ENCODE assay signal across 15 cellular contexts in the genomic region with DNA sequence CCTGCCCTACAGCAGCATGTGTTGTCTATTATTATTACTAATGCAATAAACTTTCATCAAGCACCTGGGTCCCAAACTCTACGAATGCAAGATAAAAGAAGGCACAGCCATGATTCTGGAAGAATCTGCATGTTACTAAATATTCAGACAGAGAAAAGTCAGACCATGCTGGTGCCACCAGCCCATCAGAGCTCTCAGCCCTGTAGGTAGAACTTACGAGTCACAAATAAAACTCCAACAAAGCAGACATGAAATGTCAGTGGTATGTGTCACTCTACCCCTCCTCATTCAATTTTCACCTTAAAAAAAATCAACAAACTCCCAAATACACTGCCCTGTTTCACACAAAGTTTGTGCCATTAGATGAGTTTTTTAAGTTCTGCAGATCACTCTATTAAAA.
DNase-seq lines count a peak whose midpoint lies in the region; ATAC-seq lines count a peak whose summit lies in the region.
"Had no signal": no experiment of that assay in that cellular context is flagged by ENCODE, and none has a peak within 500 bp of the region (broad histone marks: within the 10 kb centered on the region; RNA-seq: fewer than 3 reads in every experiment).

No MANE protein-coding gene starts in this region.

- H3K4me1 Mint-ChIP-seq in activated T-cell treated with anti-CD3 and anti-CD28 coated beads, Interleukin-2, amount 50 U/mL, for 4 hours (ENCODE audit: low read depth), result peaks cover 14% of the 10 kb centered on the region
- peaks cover 37% of the 10 kb centered on the region for H3K4me1 Mint-ChIP-seq in activated naive CD4-positive, alpha-beta T cell treated with anti-CD3 and anti-CD28 coated beads, Interleukin-2, amount 50 U/mL, for 24 hours
- peaks cover 16% of the 10 kb centered on the region for H3K4me1 Mint-ChIP-seq in activated naive CD4-positive, alpha-beta T cell treated with anti-CD3 and anti-CD28 coated beads for 36 hours (ENCODE audit: low read depth)
- peaks cover 26% of the 10 kb centered on the region for H3K4me1 Mint-ChIP-seq in stimulated activated naive CD8-positive, alpha-beta T cell treated with anti-CD3 and anti-CD28 coated beads, Interleukin-15, amount 100 ng/mL, for 72 hours

- H3K27me3 Mint-ChIP-seq in activated T-cell treated with anti-CD3 and anti-CD28 coated beads, Interleukin-2, amount 50 U/mL, for 4 hours (ENCODE audit: low read depth), result no peaks in the 10 kb centered on the region
- H3K27me3 Mint-ChIP-seq in activated naive CD4-positive, alpha-beta T cell treated with anti-CD3 and anti-CD28 coated beads, Interleukin-2, amount 50 U/mL, for 24 hours, result no peaks in the 10 kb centered on the region
- H3K27me3 Mint-ChIP-seq in activated naive CD4-positive, alpha-beta T cell treated with anti-CD3 and anti-CD28 coated beads for 36 hours (ENCODE audit: low read depth), result no peaks in the 10 kb centered on the region
- H3K27me3 Mint-ChIP-seq in stimulated activated naive CD8-positive, alpha-beta T cell treated with anti-CD3 and anti-CD28 coated beads, Interleukin-15, amount 100 ng/mL, for 72 hours, result no peaks in the 10 kb centered on the region
- H3K27me3 Mint-ChIP-seq: CD4-positive, alpha-beta memory T cell had no signal

- H3K4me3 Mint-ChIP-seq in activated T-cell treated with anti-CD3 and anti-CD28 coated beads, Interleukin-2, amount 50 U/mL, for 4 hours, result no peak overlapping the region
- H3K4me3 Mint-ChIP-seq in activated naive CD4-positive, alpha-beta T cell treated with anti-CD3 and anti-CD28 coated beads, Interleukin-2, amount 50 U/mL, for 24 hours, result peak overlapping the region; percentile 6
- no peak overlapping the region for H3K4me3 Mint-ChIP-seq in activated naive CD4-positive, alpha-beta T cell treated with anti-CD3 and anti-CD28 coated beads for 36 hours
- no peak overlapping the region for H3K4me3 Mint-ChIP-seq in stimulated activated naive CD8-positive, alpha-beta T cell treated with anti-CD3 and anti-CD28 coated beads, Interleukin-15, amount 100 ng/mL, for 72 hours
- H3K4me3 Mint-ChIP-seq: CD4-positive, alpha-beta memory T cell; HFFc6 had no signal

- CTCF ChIA-PET in activated naive CD4-positive, alpha-beta T cell treated with anti-CD3 and anti-CD28 coated beads for 36 hours (lab: Charles Lee), result no interaction called here

- no peaks in the 10 kb centered on the region for H3K36me3 Mint-ChIP-seq in activated T-cell treated with anti-CD3 and anti-CD28 coated beads, Interleukin-2, amount 50 U/mL, for 4 hours (ENCODE audit: insufficient read depth)
- no peaks in the 10 kb centered on the region for H3K36me3 Mint-ChIP-seq in activated naive CD4-positive, alpha-beta T cell treated with anti-CD3 and anti-CD28 coated beads, Interleukin-2, amount 50 U/mL, for 24 hours
- H3K36me3 Mint-ChIP-seq in activated naive CD4-positive, alpha-beta T cell treated with anti-CD3 and anti-CD28 coated beads for 36 hours (ENCODE audit: low read depth), result no peaks in the 10 kb centered on the region
- H3K36me3 Mint-ChIP-seq: CD4-positive, alpha-beta memory T cell had no signal

- ATAC-seq in activated T-cell treated with anti-CD3 and anti-CD28 coated beads, Interleukin-2, amount 50 U/mL, for 4 hours, result peak; percentile 72 to 74
- peak; percentile 82 for ATAC-seq in stimulated activated naive CD8-positive, alpha-beta T cell treated with anti-CD3 and anti-CD28 coated beads, Interleukin-15, Interleukin-2, amounts not matched to agents 100 U/mL and 50 U/mL, for 24 hours
- no peak for ATAC-seq in stimulated activated naive CD8-positive, alpha-beta T cell treated with anti-CD3 and anti-CD28 coated beads, Interleukin-15, amount 100 ng/mL, for 72 hours

- H3K27ac Mint-ChIP-seq in activated naive CD4-positive, alpha-beta T cell treated with anti-CD3 and anti-CD28 coated beads, Interleukin-2, amount 50 U/mL, for 24 hours, result peak overlapping the region; percentile 25
- no peak overlapping the region for H3K27ac Mint-ChIP-seq in activated naive CD4-positive, alpha-beta T cell treated with anti-CD3 and anti-CD28 coated beads for 36 hours
- H3K27ac Mint-ChIP-seq in stimulated activated naive CD8-positive, alpha-beta T cell treated with anti-CD3 and anti-CD28 coated beads, Interleukin-15, amount 100 ng/mL, for 72 hours, result no peak overlapping the region
- H3K27ac Mint-ChIP-seq: CD4-positive, alpha-beta memory T cell; HFFc6 had no signal

- DNase-seq in activated T-cell treated with anti-CD3 and anti-CD28 coated beads, Interleukin-2, amount 50 U/mL, for 4 hours, result no peak
- DNase-seq in activated T-cell treated with anti-CD3 and anti-CD28 coated beads, Interleukin-2, amount 50 U/mL, for 1 hour, result no peak
- no peak for DNase-seq in activated naive CD4-positive, alpha-beta T cell treated with anti-CD3 and anti-CD28 coated beads for 36 hours
- no peak for DNase-seq in stimulated activated naive CD8-positive, alpha-beta T cell treated with anti-CD3 and anti-CD28 coated beads, Interleukin-15, Interleukin-2, amounts not matched to agents 100 U/mL and 50 U/mL, for 24 hours
- DNase-seq in stimulated activated naive CD8-positive, alpha-beta T cell treated with anti-CD3 and anti-CD28 coated beads, Interleukin-15, amount 100 ng/mL, for 72 hours, result no peak
- DNase-seq in NCI-H526 (lab: John Stamatoyannopoulos, UW), result no peak
- DNase-seq: Calu3; CD4-positive, alpha-beta memory T cell; COR-L47; DMS53; DMS79 treated with DMSO at 0.1 percent for 48 hours; GF-D8; GOT3; HFFc6 had no signal

- intact Hi-C loops in activated naive CD4-positive, alpha-beta T cell treated with anti-CD3 and anti-CD28 coated beads for 36 hours (cut with micrococcal nuclease), result no loop called here

- H3K9me3 Mint-ChIP-seq in activated T-cell treated with anti-CD3 and anti-CD28 coated beads, Interleukin-2, amount 50 U/mL, for 4 hours, result no peaks in the 10 kb centered on the region
- H3K9me3 Mint-ChIP-seq in activated naive CD4-positive, alpha-beta T cell treated with anti-CD3 and anti-CD28 coated beads, Interleukin-2, amount 50 U/mL, for 24 hours, result no peaks in the 10 kb centered on the region
- H3K9me3 Mint-ChIP-seq in activated naive CD4-positive, alpha-beta T cell treated with anti-CD3 and anti-CD28 coated beads for 36 hours, result no peaks in the 10 kb centered on the region
- no peaks in the 10 kb centered on the region for H3K9me3 Mint-ChIP-seq in stimulated activated naive CD8-positive, alpha-beta T cell treated with anti-CD3 and anti-CD28 coated beads, Interleukin-15, amount 100 ng/mL, for 72 hours
- H3K9me3 Mint-ChIP-seq: CD4-positive, alpha-beta memory T cell had no signal
